Comparison of ENCODE assay signal across 25 cellular contexts in the genomic region with DNA sequence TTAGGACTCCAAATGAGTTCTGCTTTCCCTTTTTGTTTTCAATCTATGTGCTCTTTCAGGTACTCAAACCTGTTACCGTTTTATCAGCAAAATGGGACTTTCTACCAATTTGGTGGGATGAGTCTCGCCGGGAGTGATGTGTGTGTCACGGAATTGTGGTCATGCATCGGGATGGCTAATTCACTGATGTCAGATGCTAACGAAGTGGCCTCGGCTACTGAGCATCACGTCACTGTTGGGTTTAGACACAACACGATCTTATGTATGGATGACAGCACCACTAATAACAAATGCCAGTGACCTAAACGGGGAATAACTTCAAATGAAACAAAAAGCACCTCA. TPM values are rescaled to one million over a fixed set of nuclear protein-coding genes. Genes with fewer than 3 reads are reported as not detected.
"Had no signal": no experiment of that assay in that cellular context is flagged by ENCODE, and none has a peak within 500 bp of the region (broad histone marks: within the 10 kb centered on the region; RNA-seq: fewer than 3 reads in every experiment).

No MANE protein-coding gene starts in this region.

- ATAC-seq: activated naive CD4-positive, alpha-beta T cell treated with anti-CD3 and anti-CD28 coated beads, Interleukin-2, amount 50 U/mL, for 72 hours; effector memory CD8-positive, alpha-beta T cell; esophagus mucosa; left lung; natural killer cell treated with Interleukin-12 subunit alpha and Interleukin-12 subunit beta and Interleukin-15 and Interleukin-18, amount 100 ng/mL, for 72 hours; psoas muscle; stimulated activated naive CD8-positive, alpha-beta T cell treated with anti-CD3 and anti-CD28 coated beads, Interleukin-15, Interleukin-2, amounts not matched to agents 100 U/mL and 50 U/mL, for 24 hours; WTC11 had no signal

- H3K4me3 ChIP-seq: left lung, ovary, psoas muscle, right atrium auricular region, tibial nerve, uterus had no signal

- H3K4me1 ChIP-seq: left lung, psoas muscle, right atrium auricular region had no signal

- H3K27me3 ChIP-seq: ovary, right atrium auricular region, uterus had no signal

- H3K9me3 ChIP-seq: left lung, neutrophil, ovary, psoas muscle, right atrium auricular region, tibial nerve, uterus had no signal

- H3K36me3 ChIP-seq: left lung, neutrophil, ovary, right atrium auricular region, tibial nerve, uterus had no signal

- DNase-seq: activated T-cell treated with anti-CD3 and anti-CD28 coated beads, Interleukin-2, amount 50 U/mL, for 1 hour; central memory CD4-positive, alpha-beta T cell; effector memory CD8-positive, alpha-beta T cell; foreskin melanocyte; hippocampal formation; kidney glomerular epithelial cell; left lung; ovary; psoas muscle; stimulated activated CD4-positive, alpha-beta T cell treated with anti-CD3 and anti-CD28 coated beads, Interleukin-12 subunit alpha, Interleukin-12 subunit beta, amount 100 ng/mL, for 4 hours; stimulated activated CD4-positive, alpha-beta T cell treated with anti-CD3 and anti-CD28 coated beads, Interleukin-4, amount 100 ng/mL, for 4 hours; stimulated activated naive CD8-positive, alpha-beta T cell treated with anti-CD3 and anti-CD28 coated beads, Interleukin-15, Interleukin-2, amounts not matched to agents 100 U/mL and 50 U/mL, for 24 hours; uterus had no signal

- FAIRE-seq: astrocyte, endothelial cell of umbilical vein, TTC549 had no signal

- H3K27ac ChIP-seq: left lung, neutrophil, ovary, psoas muscle, right atrium auricular region, tibial nerve, uterus had no signal

RNA-seq across cellular contexts. Expression of gene PCK1, which starts 1.7 kb away (rescaled TPM):
- total RNA-seq: activated naive CD4-positive, alpha-beta T cell treated with anti-CD3 and anti-CD28 coated beads, Interleukin-2, amount 50 U/mL, for 72 hours; astrocyte; dermis microvascular lymphatic vessel endothelial cell; endothelial cell of umbilical vein; left lung; lung microvascular endothelial cell; natural killer cell treated with Interleukin-12 subunit alpha and Interleukin-12 subunit beta and Interleukin-15 and Interleukin-18, amount 100 ng/mL, for 72 hours had no signal
- polyA plus RNA-seq: endothelial cell of umbilical vein had no signal

RNA-seq across cellular contexts. Expression of gene CTCFL, which starts 34.3 kb away (rescaled TPM):
- total RNA-seq: activated naive CD4-positive, alpha-beta T cell treated with anti-CD3 and anti-CD28 coated beads, Interleukin-2, amount 50 U/mL, for 72 hours; astrocyte; dermis microvascular lymphatic vessel endothelial cell; endothelial cell of umbilical vein; esophagus mucosa; left lung; lung microvascular endothelial cell; natural killer cell treated with Interleukin-12 subunit alpha and Interleukin-12 subunit beta and Interleukin-15 and Interleukin-18, amount 100 ng/mL, for 72 hours; psoas muscle; right atrium auricular region; tibial nerve had no signal
- polyA plus RNA-seq: endothelial cell of umbilical vein, psoas muscle had no signal
